19 cellular contexts compared by ENCODE assay signal in genomic region chr3:37859354-37859753, GRCh38. TPM values are rescaled to one million over a fixed set of nuclear protein-coding genes. Genes with fewer than 3 reads are reported as not detected.
DNase-seq lines count a peak whose midpoint lies in the region; ATAC-seq and TF ChIP-seq lines count a peak whose summit lies in the region.
"Had no signal": no experiment of that assay in that cellular context is flagged by ENCODE, and none has a peak within 500 bp of the region (broad histone marks: within the 10 kb centered on the region; RNA-seq: fewer than 3 reads in every experiment).

No MANE protein-coding gene starts in this region.

- DNase-seq in heart left ventricle (no peak), right cardiac atrium (no peak), esophagus muscularis mucosa (ENCODE audit: extremely low spot score) (no peak), psoas muscle (no peak), uterus (no peak), mucosa of descending colon (no peak), head of caudate nucleus (no peak)
- DNase-seq in naive thymus-derived CD4-positive, alpha-beta T cell, result no peak
- DNase-seq: activated CD4-positive, alpha-beta memory T cell treated with anti-CD3 and anti-CD28 coated beads, Interleukin-2, amount 10 ng/mL, durations not matched to agents 7 days and 5 days; CD4-positive, CD25-positive, alpha-beta regulatory T cell; cerebellar nuclear complex; foreskin melanocyte; immature natural killer cell; midbrain; MM.1S; NCI-H2081 treated with DMSO at 0.1 percent for 48 hours; NCI-H69 had no signal

- H3K4me3 Mint-ChIP-seq in naive thymus-derived CD4-positive, alpha-beta T cell, result peak overlapping the region in 5 of 10 donors; percentile 14 to 90 (median 51)
- H3K4me3 Mint-ChIP-seq: activated CD4-positive, alpha-beta memory T cell treated with anti-CD3 and anti-CD28 coated beads, Interleukin-2, amount 10 ng/mL, durations not matched to agents 7 days and 5 days had no signal

- no peak for TF ChIP-seq CTCF in heart left ventricle (IDR thresholded peaks at IDR 0.05)
- TF ChIP-seq CTCF in esophagus muscularis mucosa (IDR thresholded peaks at IDR 0.05), result no peak
- TF ChIP-seq CTCF in psoas muscle (IDR thresholded peaks at IDR 0.05), result no peak
- no peak for TF ChIP-seq CTCF in uterus (IDR thresholded peaks at IDR 0.05)
- no peak for TF ChIP-seq CTCF in mucosa of descending colon (IDR thresholded peaks at IDR 0.05)

- CTCF ChIA-PET in naive thymus-derived CD4-positive, alpha-beta T cell (lab: Charles Lee), result interaction anchor here (0.7 to 1.7 kb wide), 3 partner anchors 133 to 630 kb away, joined by 3 to 5 read pairs (median 3); no protein-coding TSS in a partner anchor

- ATAC-seq in heart left ventricle, result no peak
- no peak for ATAC-seq in right cardiac atrium
- no peak for ATAC-seq in psoas muscle
- no peak for ATAC-seq in mucosa of descending colon
- no peak for ATAC-seq in naive thymus-derived CD4-positive, alpha-beta T cell

- H3K4me1 Mint-ChIP-seq in naive thymus-derived CD4-positive, alpha-beta T cell, result peaks cover 12 to 33% (median 19%) of the 10 kb centered on the region in 7 donors

- H3K27ac ChIP-seq in heart left ventricle, result peak overlapping the region in 8 of 12 donors; percentile 51 to 91 (median 84)
- no peak overlapping the region for H3K27ac ChIP-seq in right cardiac atrium (ENCODE audit: low read length)
- peak overlapping the region; percentile 81 to 91 (median 88) for H3K27ac ChIP-seq in esophagus muscularis mucosa (replicated peaks in 1 of 4)
- peak overlapping the region; percentile 72 for H3K27ac ChIP-seq in psoas muscle
- peak overlapping the region; percentile 78 to 91 for H3K27ac ChIP-seq in uterus
- H3K27ac ChIP-seq in naive thymus-derived CD4-positive, alpha-beta T cell (ENCODE audit: low read depth, low read length), result no peak overlapping the region

- peaks cover 0 to 28% (median 0%) of the 10 kb centered on the region in 5 donors for H3K27me3 Mint-ChIP-seq in naive thymus-derived CD4-positive, alpha-beta T cell

- POLR2A ChIA-PET in naive thymus-derived CD4-positive, alpha-beta T cell (lab: Charles Lee), result interaction anchor here (0.7 kb wide), 2 partner anchors 138 to 280 kb away, joined by 3 read pairs; no protein-coding TSS in a partner anchor

- TF ChIP-seq POLR2A in heart left ventricle (IDR thresholded peaks at IDR 0.05), result no peak
- no peak for TF ChIP-seq POLR2A in esophagus muscularis mucosa (IDR thresholded peaks at IDR 0.05; ENCODE audit: low read depth)
- TF ChIP-seq POLR2A in uterus (IDR thresholded peaks at IDR 0.05), result no peak

- no peak overlapping the region for H3K4me3 ChIP-seq in heart left ventricle
- no peak overlapping the region for H3K4me3 ChIP-seq in right cardiac atrium (ENCODE audit: low read length)
- H3K4me3 ChIP-seq in esophagus muscularis mucosa, result no peak overlapping the region
- no peak overlapping the region for H3K4me3 ChIP-seq in psoas muscle
- H3K4me3 ChIP-seq in uterus, result no peak overlapping the region
- no peak overlapping the region for H3K4me3 ChIP-seq in mucosa of descending colon
- H3K4me3 ChIP-seq in naive thymus-derived CD4-positive, alpha-beta T cell (ENCODE audit: low read length), result no peak overlapping the region
- H3K4me3 ChIP-seq: adrenal gland had no signal

- no peaks in the 10 kb centered on the region for H3K27me3 ChIP-seq in heart left ventricle
- H3K27me3 ChIP-seq in right cardiac atrium (ENCODE audit: control insufficient read depth, insufficient read depth), result no peaks in the 10 kb centered on the region
- H3K27me3 ChIP-seq in esophagus muscularis mucosa, result no peaks in the 10 kb centered on the region
- peaks cover 0 to 7% (median 1%) of the 10 kb centered on the region in 3 donors for H3K27me3 ChIP-seq in psoas muscle (ENCODE audit: insufficient read depth in 3 of 3, low read length in 2 of 3)
- no peaks in the 10 kb centered on the region for H3K27me3 ChIP-seq in uterus
- no peaks in the 10 kb centered on the region for H3K27me3 ChIP-seq in naive thymus-derived CD4-positive, alpha-beta T cell (ENCODE audit: control insufficient read depth in 2 of 2, insufficient read depth in 2 of 2, low read length in 2 of 2)
- H3K27me3 ChIP-seq: adrenal gland had no signal

- H3K36me3 ChIP-seq in heart left ventricle (peaks cover 0 to 5% (median 0%) of the 10 kb centered on the region in 9 donors), esophagus muscularis mucosa (no peaks in the 10 kb centered on the region), psoas muscle (ENCODE audit: insufficient read depth in 1 of 2, low read depth in 1 of 2) (no peaks in the 10 kb centered on the region), uterus (no peaks in the 10 kb centered on the region), mucosa of descending colon (ENCODE audit: low read depth) (peaks cover 3% of the 10 kb centered on the region)
- peaks cover 0 to 5% (median 0%) of the 10 kb centered on the region in 3 experiments for H3K36me3 ChIP-seq in naive thymus-derived CD4-positive, alpha-beta T cell (ENCODE audit: control insufficient read depth in 2 of 3, insufficient read depth in 3 of 3, low read length in 3 of 3)
- H3K36me3 ChIP-seq: adrenal gland had no signal

- TF ChIP-seq EP300 in esophagus muscularis mucosa (IDR thresholded peaks at IDR 0.05), result no peak

- peak overlapping the region in 4 of 9 donors; percentile 37 to 88 (median 68) for H3K27ac Mint-ChIP-seq in naive thymus-derived CD4-positive, alpha-beta T cell
- H3K27ac Mint-ChIP-seq: activated CD4-positive, alpha-beta memory T cell treated with anti-CD3 and anti-CD28 coated beads, Interleukin-2, amount 10 ng/mL, durations not matched to agents 7 days and 5 days; CD4-positive, CD25-positive, alpha-beta regulatory T cell; immature natural killer cell; stimulated activated naive CD8-positive, alpha-beta T cell treated with anti-CD3 and anti-CD28 coated beads, Interleukin-15, Interleukin-2, amounts not matched to agents 100 ng/mL and 50 ng/mL, for 24 hours had no signal

- H3K9me3 Mint-ChIP-seq in naive thymus-derived CD4-positive, alpha-beta T cell, result no peaks in the 10 kb centered on the region
- H3K9me3 Mint-ChIP-seq: activated CD4-positive, alpha-beta memory T cell treated with anti-CD3 and anti-CD28 coated beads, Interleukin-2, amount 10 ng/mL, durations not matched to agents 7 days and 5 days; CD4-positive, CD25-positive, alpha-beta regulatory T cell; immature natural killer cell; stimulated activated naive CD8-positive, alpha-beta T cell treated with anti-CD3 and anti-CD28 coated beads, Interleukin-15, Interleukin-2, amounts not matched to agents 100 ng/mL and 50 ng/mL, for 24 hours had no signal

- H3K9me3 ChIP-seq in heart left ventricle (no peaks in the 10 kb centered on the region), right cardiac atrium (ENCODE audit: control insufficient read depth, low read length) (no peaks in the 10 kb centered on the region), esophagus muscularis mucosa (no peaks in the 10 kb centered on the region), psoas muscle (no peaks in the 10 kb centered on the region), uterus (no peaks in the 10 kb centered on the region), mucosa of descending colon (no peaks in the 10 kb centered on the region)
- H3K9me3 ChIP-seq in naive thymus-derived CD4-positive, alpha-beta T cell (ENCODE audit: control insufficient read depth in 2 of 3, low read length in 3 of 3), result no peaks in the 10 kb centered on the region
- H3K9me3 ChIP-seq: adrenal gland had no signal

- intact Hi-C loops in heart left ventricle (cut with DNase I), result loop anchor here in 1 of 10 donors (10.0 kb wide), 1 partner anchor 145 kb away; no protein-coding TSS in a partner anchor
- intact Hi-C loops in right cardiac atrium (cut with DNase I), result loop anchor here in 1 of 4 donors (5.0 kb wide), 1 partner anchor 108 kb away; no protein-coding TSS in a partner anchor
- intact Hi-C loops in esophagus muscularis mucosa (cut with DNase I), result no loop called here
- intact Hi-C loops in psoas muscle (cut with DNase I), result loop anchor here in 1 of 2 donors (10.0 kb wide), 1 partner anchor 145 kb away; no protein-coding TSS in a partner anchor
- intact Hi-C loops in uterus (cut with DNase I; ENCODE audit: low total_unique reads), result loop anchor here (10.0 kb wide), 1 partner anchor 145 kb away; no protein-coding TSS in a partner anchor
- intact Hi-C loops in mucosa of descending colon (cut with DNase I, micrococcal nuclease), result loop anchor here in 1 of 2 donors (5.0 kb wide), 1 partner anchor 108 kb away; no protein-coding TSS in a partner anchor
- intact Hi-C loops in head of caudate nucleus (cut with DNase I), result loop anchor here (5.0 kb wide), 1 partner anchor 108 kb away; no protein-coding TSS in a partner anchor
- intact Hi-C loops in naive thymus-derived CD4-positive, alpha-beta T cell (cut with micrococcal nuclease), result loop anchor here in 1 of 2 donors (5.0 kb wide), 1 partner anchor 488 kb away; the partner anchor contains the start of gene XYLB

- 74 to 98% (median 92%) methylated on average over 2 of the region's 2 CpGs for WGBS in heart left ventricle, 4 donors
- WGBS in right cardiac atrium, result 82% methylated on average over 2 of the region's 2 CpGs
- 68% methylated on average over 2 of the region's 2 CpGs for WGBS in esophagus muscularis mucosa
- WGBS in psoas muscle, 3 donors, result 79 to 94% (median 90%) methylated on average over 2 of the region's 2 CpGs

- H3K4me1 ChIP-seq in heart left ventricle, result peaks cover 8 to 51% (median 31%) of the 10 kb centered on the region in 12 donors
- H3K4me1 ChIP-seq in right cardiac atrium (ENCODE audit: control insufficient read depth, insufficient read depth, low read length), result peaks cover 11% of the 10 kb centered on the region
- H3K4me1 ChIP-seq in esophagus muscularis mucosa, result peaks cover 38 to 54% (median 49%) of the 10 kb centered on the region in 4 donors
- H3K4me1 ChIP-seq in psoas muscle, result peaks cover 9% of the 10 kb centered on the region
- H3K4me1 ChIP-seq in uterus, result peaks cover 7% of the 10 kb centered on the region in 2 donors
- peaks cover 16% of the 10 kb centered on the region for H3K4me1 ChIP-seq in mucosa of descending colon (ENCODE audit: low read depth)
- peaks cover 0 to 14% of the 10 kb centered on the region in 2 donors for H3K4me1 ChIP-seq in naive thymus-derived CD4-positive, alpha-beta T cell (ENCODE audit: control insufficient read depth in 2 of 2, insufficient read depth in 2 of 2, low read length in 2 of 2)

- peaks cover 0 to 2% (median 0%) of the 10 kb centered on the region in 5 donors for H3K36me3 Mint-ChIP-seq in naive thymus-derived CD4-positive, alpha-beta T cell
- H3K36me3 Mint-ChIP-seq: CD4-positive, CD25-positive, alpha-beta regulatory T cell; immature natural killer cell had no signal

RNA-seq across cellular contexts. Expression of gene CTDSPL, which starts 2.3 kb away (rescaled TPM):
- total RNA-seq in heart left ventricle, result 10 to 100 TPM; 26.3 to 54.6 (median 38.0) TPM
- 1 to 10 TPM; 9.2 to 9.9 TPM for polyA plus RNA-seq in heart left ventricle
- 10 to 100 TPM; 38.3 to 50.9 (median 41.0) TPM for total RNA-seq in right cardiac atrium
- polyA plus RNA-seq in right cardiac atrium, result 13.6 TPM
- total RNA-seq in esophagus muscularis mucosa, result 10 to 100 TPM; 39.9 to 60.6 (median 54.6) TPM
- total RNA-seq in psoas muscle, result 10 to 100 TPM in 2 of 4 donors, 1 to 10 TPM in 2; 6.8 to 24.6 (median 9.9) TPM
- polyA plus RNA-seq in psoas muscle, result 1 to 10 TPM; 2.7 to 4.4 (median 4.3) TPM
- 10 to 100 TPM in 3 of 4 donors, 1 to 10 TPM in 1; 6.4 to 55.9 (median 28.7) TPM for total RNA-seq in uterus
- total RNA-seq in mucosa of descending colon, result 10 to 100 TPM; 59.1 to 89.7 (median 88.1) TPM
- total RNA-seq in naive thymus-derived CD4-positive, alpha-beta T cell, result 1 to 10 TPM; 1.5 to 5.6 (median 1.7) TPM
- polyA plus RNA-seq in naive thymus-derived CD4-positive, alpha-beta T cell, result under 1 TPM; 0.15 to 0.58 TPM

Comparison
In these comparisons a context has a peak if more than half of its experiments do, and no peak if none do; other contexts are left out.
1. H3K27ac ChIP-seq: peak in heart left ventricle (8 of 12), esophagus muscularis mucosa (4 of 4), psoas muscle (single experiment) and uterus (2 of 2); none in right cardiac atrium (single experiment) and naive thymus-derived CD4-positive, alpha-beta T cell (single experiment).